Comparison of ENCODE assay signal across 8 cellular contexts in genomic region chr17:77098884-77099545, GRCh38. TPM values are rescaled to one million over a fixed set of nuclear protein-coding genes. Genes with fewer than 3 reads are reported as not detected.
DNase-seq lines count a peak whose midpoint lies in the region; ATAC-seq and TF ChIP-seq lines count a peak whose summit lies in the region.

No MANE protein-coding gene starts in this region.

- H3K9me3 Mint-ChIP-seq in activated CD4-positive, alpha-beta T cell treated with anti-CD3 and anti-CD28 coated beads, Interleukin-2, amount 10 ng/mL, durations not matched to agents 24 days and 14 days = no peaks in the 10 kb centered on the region

- no peaks in the 10 kb centered on the region for H3K27me3 Mint-ChIP-seq in activated CD4-positive, alpha-beta T cell treated with anti-CD3 and anti-CD28 coated beads, Interleukin-2, amount 10 ng/mL, durations not matched to agents 24 days and 14 days

- H3K4me3 ChIP-seq in body of pancreas (no peak overlapping the region), thoracic aorta (no peak overlapping the region)

- intact Hi-C loops in activated CD4-positive, alpha-beta T cell treated with anti-CD3 and anti-CD28 coated beads, Interleukin-2, amount 10 ng/mL, durations not matched to agents 24 days and 14 days (cut with micrococcal nuclease) = no loop called here
- intact Hi-C loops in body of pancreas (cut with DNase I) = loop anchor here (10.0 kb wide), 1 partner anchor 46 kb away; the partner anchor contains the start of gene SEC14L1

- TF ChIP-seq CTCF in body of pancreas (IDR thresholded peaks at IDR 0.05) = peak in 1 of 7 experiments; percentile 7
- TF ChIP-seq CTCF in thoracic aorta (IDR thresholded peaks at IDR 0.05) = no peak

- H3K36me3 ChIP-seq in body of pancreas (replicated peaks in 1 of 2; ENCODE audit: insufficient read depth in 1 of 2, low read depth in 2 of 2) (peaks cover 0 to 2% of the 10 kb centered on the region in 2 donors), thoracic aorta (peaks cover 5% of the 10 kb centered on the region)

- H3K27ac ChIP-seq in body of pancreas (peak overlapping the region; percentile 52 to 79 (median 60)), thoracic aorta (peak overlapping the region; percentile 67 to 74)

- no peak overlapping the region for H3K4me3 Mint-ChIP-seq in activated CD4-positive, alpha-beta T cell treated with anti-CD3 and anti-CD28 coated beads, Interleukin-2, amount 10 ng/mL, durations not matched to agents 24 days and 14 days

- no peaks in the 10 kb centered on the region for H3K9me3 ChIP-seq in body of pancreas
- H3K9me3 ChIP-seq in thoracic aorta = no peaks in the 10 kb centered on the region

- ATAC-seq in body of pancreas (peak; percentile 83), thoracic aorta (ENCODE audit: insufficient number of reproducible peaks, low FRiP score, low read depth) (peak; percentile 77)

- peaks cover 25% of the 10 kb centered on the region for H3K4me1 Mint-ChIP-seq in activated CD4-positive, alpha-beta T cell treated with anti-CD3 and anti-CD28 coated beads, Interleukin-2, amount 10 ng/mL, durations not matched to agents 24 days and 14 days

- peaks cover 45% of the 10 kb centered on the region for H3K36me3 Mint-ChIP-seq in activated CD4-positive, alpha-beta T cell treated with anti-CD3 and anti-CD28 coated beads, Interleukin-2, amount 10 ng/mL, durations not matched to agents 24 days and 14 days (ENCODE audit: low read depth)

- peaks cover 40% of the 10 kb centered on the region for H3K4me1 ChIP-seq in body of pancreas
- H3K4me1 ChIP-seq in thoracic aorta (ENCODE audit: control insufficient read depth in 1 of 2, low read depth in 2 of 2) = peaks cover 19 to 54% of the 10 kb centered on the region in 2 donors

- H3K27me3 ChIP-seq in body of pancreas (no peaks in the 10 kb centered on the region), thoracic aorta (replicated peaks; ENCODE audit: insufficient read depth) (no peaks in the 10 kb centered on the region)

- WGBS in body of pancreas, 2 donors = 30 to 35% methylated on average over 8 to 9 of the region's 9 CpGs

- DNase-seq in activated CD4-positive, alpha-beta T cell treated with anti-CD3 and anti-CD28 coated beads, Interleukin-2, amount 10 ng/mL, durations not matched to agents 24 days and 14 days = no peak
- no peak for DNase-seq in activated CD4-positive, alpha-beta T cell treated with anti-CD3 and anti-CD28 coated beads for 1 hour
- DNase-seq in body of pancreas (peak; percentile 57 to 86 (median 79)), iris pigment epithelial cell (ENCODE audit: low read depth) (peak; percentile 94), thoracic aorta (ENCODE audit: low spot score) (no peak), NCI-H82 treated with DMSO at 0.1 percent for 48 hours (lab: John Stamatoyannopoulos, UW; ENCODE audit: unreplicated experiment) (no peak), GM19238 (ENCODE audit: insufficient read length, low spot score) (no peak), NCI-H1092 (lab: John Stamatoyannopoulos, UW) (no peak)

- no peak for TF ChIP-seq POLR2A in body of pancreas (IDR thresholded peaks at IDR 0.05)

- H3K27ac Mint-ChIP-seq in activated CD4-positive, alpha-beta T cell treated with anti-CD3 and anti-CD28 coated beads, Interleukin-2, amount 10 ng/mL, durations not matched to agents 24 days and 14 days = peak overlapping the region; percentile 65

RNA-seq across cellular contexts. Expression of gene SEC14L1, which starts 41.8 kb away (rescaled TPM):
- 71.4 and 73.1 TPM in 2 replicates for total RNA-seq in activated CD4-positive, alpha-beta T cell treated with anti-CD3 and anti-CD28 coated beads, Interleukin-2, amount 10 ng/mL, durations not matched to agents 24 days and 14 days
- total RNA-seq in body of pancreas = 10 to 100 TPM; 22.1 to 36.8 TPM
- total RNA-seq in thoracic aorta = 100 to 1,000 TPM in 1 of 2 donors, 10 to 100 TPM in 1; 89.0 to 105 TPM

Comparison
In these comparisons a context has a peak if more than half of its experiments do, and no peak if none do; other contexts are left out.
1. DNase-seq: peak in body of pancreas (4 of 4) and iris pigment epithelial cell (single experiment); none in activated CD4-positive, alpha-beta T cell treated with anti-CD3 and anti-CD28 coated beads, Interleukin-2, amount 10 ng/mL, durations not matched to agents 24 days and 14 days (single experiment), activated CD4-positive, alpha-beta T cell treated with anti-CD3 and anti-CD28 coated beads for 1 hour (single experiment), thoracic aorta (single experiment), NCI-H82 treated with DMSO at 0.1 percent for 48 hours (single experiment), GM19238 (single experiment) and NCI-H1092 (single experiment).